In the genomic region with DNA sequence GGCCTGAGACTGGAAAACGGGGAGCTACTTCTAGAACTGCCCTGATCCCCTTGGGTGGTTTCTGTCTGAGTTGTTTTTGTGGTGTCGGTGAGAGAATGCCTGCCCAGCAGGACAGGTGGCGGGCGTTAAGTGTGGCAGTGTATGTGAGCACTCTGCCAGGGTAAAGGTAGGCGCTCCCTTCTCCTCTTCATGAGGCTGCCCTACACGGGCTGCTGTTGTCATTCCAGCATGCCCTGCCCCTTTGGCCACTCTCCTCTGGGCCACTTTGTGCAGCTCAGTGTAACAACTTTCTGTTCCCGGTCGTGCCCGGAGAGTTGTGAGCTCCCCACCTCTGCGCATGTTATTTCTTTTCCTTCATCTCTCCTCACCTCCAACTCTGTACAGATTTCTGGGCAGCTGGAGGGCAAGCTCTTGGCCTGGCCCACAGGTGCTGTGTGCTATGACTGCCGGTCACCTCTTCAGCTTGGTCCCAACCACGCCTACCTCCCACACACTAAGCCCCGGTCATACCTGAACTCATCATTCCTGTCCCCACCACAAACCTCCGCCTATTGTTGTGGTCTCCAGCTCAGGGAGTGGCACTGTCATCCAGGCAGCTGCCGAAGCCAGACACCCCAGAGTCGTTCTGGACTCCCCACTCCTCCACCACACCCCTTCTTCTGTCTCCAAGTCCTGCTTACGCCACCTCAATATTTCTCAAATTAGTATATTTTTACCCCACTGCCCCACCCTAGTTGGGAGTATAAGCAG, we compare ENCODE assay signal across 11 cellular contexts.
DNase-seq lines count a peak whose midpoint lies in the region; ATAC-seq, FAIRE-seq and TF ChIP-seq lines count a peak whose summit lies in the region.
"Had no signal": no experiment of that assay in that cellular context is flagged by ENCODE, and none has a peak within 500 bp of the region (broad histone marks: within the 10 kb centered on the region; RNA-seq: fewer than 3 reads in every experiment).

No MANE protein-coding gene starts in this region.

- DNase-seq in DMS 273 (lab: John Stamatoyannopoulos, UW; ENCODE audit: unreplicated experiment) (peak; percentile 15), DMS 273 treated with DMSO at 0.1 percent for 48 hours (lab: John Stamatoyannopoulos, UW) (no peak), epithelial cell of esophagus (ENCODE audit: low read depth) (peak; percentile 80), small intestine (peak; percentile 48), A673 (ENCODE audit: low spot score) (no peak), putamen (ENCODE audit: low spot score) (no peak)
- DNase-seq: DND-41; NK-92 treated with Interleukin-12 subunit alpha and Interleukin-12 subunit beta, amount 100 ng/mL, for 24 hours had no signal

- FAIRE-seq in small intestine (lab: Jason Lieb, UNC): no peak

- H3K4me2 ChIP-seq in KMS-11: peak overlapping the region; percentile 87

- intact Hi-C loops in A673 (cut with micrococcal nuclease; ENCODE audit: unreplicated experiment): no loop called here

- H3K27me3 ChIP-seq in KMS-11 (ENCODE audit: insufficient read depth, low read depth) (no peaks in the 10 kb centered on the region), small intestine (ENCODE audit: control insufficient read depth in 2 of 2, insufficient read depth in 2 of 2, low read length in 2 of 2) (no peaks in the 10 kb centered on the region), A673 (replicated peaks; ENCODE audit: insufficient read depth, low read depth, low read length, poor library complexity) (no peaks in the 10 kb centered on the region)

- H2AFZ ChIP-seq in KMS-11 (ENCODE audit: low read depth): peak overlapping the region; percentile 18; the same call in 1 of the 2 replicates

- H3K4me1 ChIP-seq in KMS-11 (ENCODE audit: low read depth, poor library complexity, severe bottlenecking): peaks cover 97% of the 10 kb centered on the region
- peaks cover 18 to 39% of the 10 kb centered on the region in 2 donors for H3K4me1 ChIP-seq in small intestine (ENCODE audit: control insufficient read depth in 2 of 2, insufficient read depth in 1 of 2, low read depth in 1 of 2, low read length in 1 of 2)
- peaks cover 27% of the 10 kb centered on the region for H3K4me1 ChIP-seq in A673 (ENCODE audit: insufficient read depth, low read length, poor library complexity, severe bottlenecking)

- no peaks in the 10 kb centered on the region for H4K20me1 ChIP-seq in KMS-11 (ENCODE audit: insufficient read depth)

- H3K27ac ChIP-seq in KMS-11: peak overlapping the region; percentile 94
- no peak overlapping the region for H3K27ac ChIP-seq in small intestine (ENCODE audit: low read depth in 1 of 2, low read length in 1 of 2)
- no peak overlapping the region for H3K27ac ChIP-seq in A673 (ENCODE audit: low read depth, low read length, poor library complexity, severe bottlenecking)
- H3K27ac ChIP-seq: 22Rv1 had no signal

- ATAC-seq in activated CD4-positive, CD25-positive, alpha-beta regulatory T cell treated with anti-CD3 and anti-CD28 coated beads, Interleukin-2, amount 50 U/mL, for 24 hours: no peak

- CTCF ChIA-PET in A673 (lab: Charles Lee): no interaction called here

- no peaks in the 10 kb centered on the region for H3K9me3 ChIP-seq in small intestine (ENCODE audit: control insufficient read depth, low read depth)
- H3K9me3 ChIP-seq in A673 (ENCODE audit: low read depth, low read length, poor library complexity, severe bottlenecking): no peaks in the 10 kb centered on the region

- H3K4me3 ChIP-seq in KMS-11 (IDR thresholded peaks at IDR 0.05; ENCODE audit: insufficient read depth, low read depth, low read length) (peak overlapping the region; percentile 30), epithelial cell of esophagus (ENCODE audit: low read length) (no peak overlapping the region), small intestine (ENCODE audit: low read depth in 1 of 2, low read length in 2 of 2) (no peak overlapping the region), A673 (ENCODE audit: low read depth, low read length, poor library complexity, severe bottlenecking) (no peak overlapping the region)

- TF ChIP-seq CTCF in KMS-11 (conservative IDR thresholded peaks at IDR 0.05; ENCODE audit: low read depth, low read length): no peak
- TF ChIP-seq CTCF in epithelial cell of esophagus (IDR thresholded peaks at IDR 0.05; ENCODE audit: insufficient read depth, low read depth, low read length, missing control alignments): no peak
- TF ChIP-seq CTCF in A673 (conservative IDR thresholded peaks at IDR 0.05; ENCODE audit: low read depth, low read length): no peak

- H3K36me3 ChIP-seq in KMS-11 (ENCODE audit: insufficient read depth): no peaks in the 10 kb centered on the region
- H3K36me3 ChIP-seq in small intestine (ENCODE audit: control insufficient read depth in 2 of 2, insufficient read depth in 2 of 2, low read length in 2 of 2): peaks cover 0 to 2% of the 10 kb centered on the region in 2 donors
- no peaks in the 10 kb centered on the region for H3K36me3 ChIP-seq in A673 (ENCODE audit: insufficient read depth, low read length, poor library complexity, severe bottlenecking)

- no TSS peak for BruUV-seq in A673 (replicated peaks; lab: Mats Ljungman, UMichigan)

- no peaks in the 10 kb centered on the region for H3K79me2 ChIP-seq in KMS-11 (ENCODE audit: insufficient read depth, low read depth)

- POLR2A ChIA-PET in A673 (lab: Charles Lee; ENCODE audit: low non-redundant PET): interaction anchor here (0.5 kb wide), 1 partner anchor 234 kb away, joined by 7 read pairs; no protein-coding TSS in a partner anchor

- H3K9ac ChIP-seq in KMS-11: peak overlapping the region; percentile 49; the same call in 1 of the 2 replicates

- 48 to 81% (median 74%) methylated on average over 16 to 17 of the region's 17 CpGs for WGBS in small intestine, 3 donors

Comparison
In these comparisons a context has a peak if more than half of its experiments do, and no peak if none do; other contexts are left out.
1. DNase-seq: peak in DMS 273 (single experiment), epithelial cell of esophagus (single experiment) and small intestine (single experiment); none in DMS 273 treated with DMSO at 0.1 percent for 48 hours (single experiment), A673 (single experiment) and putamen (single experiment).